1 cellular context compared by ENCODE assay signal in the genomic region with DNA sequence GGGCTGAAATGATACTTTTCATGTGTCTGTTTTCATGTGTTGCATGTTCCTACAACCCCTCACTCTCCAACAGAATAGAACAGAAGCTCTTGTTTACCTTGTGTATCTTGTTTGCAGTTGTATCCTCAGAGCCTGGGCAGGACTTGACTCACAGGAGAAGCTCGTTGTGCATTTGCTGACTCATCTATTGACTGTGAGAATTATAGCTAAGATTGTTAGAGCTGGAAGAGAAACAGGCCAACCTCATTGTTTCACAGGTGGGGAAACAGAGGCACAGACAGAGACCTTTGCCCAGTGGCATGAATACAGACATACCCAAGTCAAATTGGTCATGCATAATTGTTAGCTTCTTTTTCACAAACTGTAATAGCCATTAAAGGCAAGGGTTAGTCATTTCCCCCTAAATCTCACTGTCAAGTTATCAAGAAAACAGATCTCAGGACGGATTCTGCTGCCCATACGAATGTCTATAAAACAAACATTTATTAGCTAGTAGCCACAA.
TF ChIP-seq lines count a peak whose summit lies in the region.

No MANE protein-coding gene starts in this region.

TF ChIP-seq in HepG2, 621 proteins besides CTCF, POLR2A, EP300 and RAD21 (continues in another document):
- TF ChIP-seq SOX5 (CRISPR knock-in tag; IDR thresholded peaks at IDR 0.05; ENCODE audit: borderline replicate concordance) (peak; percentile 63; the same call in 1 of the 2 replicates), NFKBIZ (CRISPR knock-in tag; IDR thresholded peaks at IDR 0.05) (no peak), ZNF501 (CRISPR knock-in tag; IDR thresholded peaks at IDR 0.05) (no peak), ZFYVE20 (CRISPR knock-in tag; IDR thresholded peaks at IDR 0.05; ENCODE audit: borderline replicate concordance, low read depth) (no peak), BRD4 (CRISPR knock-in tag; IDR thresholded peaks at IDR 0.05) (no peak), ZNF816 (CRISPR knock-in tag; IDR thresholded peaks at IDR 0.05; ENCODE audit: borderline replicate concordance) (no peak), ZNF382 (CRISPR knock-in tag; IDR thresholded peaks at IDR 0.05; ENCODE audit: borderline replicate concordance) (no peak), SOX13 (IDR thresholded peaks at IDR 0.05) (no peak), SOX13 (CRISPR knock-in tag; conservative IDR thresholded peaks at IDR 0.05 in 1 of 2, IDR thresholded peaks at IDR 0.05 in 1 of 2) (peak in 1 of 2 experiments; percentile 55; a peak in 2 of 4 replicates), SMAD1 (CRISPR knock-in tag; IDR thresholded peaks at IDR 0.05; ENCODE audit: borderline replicate concordance, low read depth) (no peak), HNF4G (IDR thresholded peaks at IDR 0.05; ENCODE audit: borderline replicate concordance, low read depth, low read length) (no peak), HNF4G (CRISPR knock-in tag; IDR thresholded peaks at IDR 0.05; ENCODE audit: borderline replicate concordance, low read depth) (no peak), SNAI1 (CRISPR knock-in tag; IDR thresholded peaks at IDR 0.05; ENCODE audit: borderline replicate concordance) (no peak), NR1H2 (CRISPR knock-in tag; IDR thresholded peaks at IDR 0.05; ENCODE audit: borderline replicate concordance, low read depth) (no peak), FOXO1 (CRISPR knock-in tag; IDR thresholded peaks at IDR 0.05) (peak; percentile 54; the same call in 1 of the 2 replicates), ZNF335 (CRISPR knock-in tag; IDR thresholded peaks at IDR 0.05) (no peak), HOXA3 (CRISPR knock-in tag; IDR thresholded peaks at IDR 0.05) (no peak), AKAP8 (CRISPR knock-in tag; IDR thresholded peaks at IDR 0.05) (no peak), FOXK1 (CRISPR knock-in tag; IDR thresholded peaks at IDR 0.05; ENCODE audit: borderline replicate concordance, low read depth) (peak; percentile 62; the same call in 1 of the 2 replicates), FOXM1 (CRISPR knock-in tag; IDR thresholded peaks at IDR 0.05) (no peak), SIX4 (CRISPR knock-in tag; IDR thresholded peaks at IDR 0.05) (no peak), SMC3 (IDR thresholded peaks at IDR 0.05; ENCODE audit: low read length) (no peak), SRY (CRISPR knock-in tag; IDR thresholded peaks at IDR 0.05) (no peak), SRSF9 (IDR thresholded peaks at IDR 0.05; ENCODE audit: borderline replicate concordance, insufficient read depth, low read depth, low read length, poor library complexity, severe bottlenecking) (no peak), SOX6 (IDR thresholded peaks at IDR 0.05) (no peak), SOX6 (CRISPR knock-in tag; IDR thresholded peaks at IDR 0.05) (peak; percentile 46; the same call in 1 of the 2 replicates), ADNP (CRISPR knock-in tag; IDR thresholded peaks at IDR 0.05) (no peak), ZZZ3 (CRISPR knock-in tag; IDR thresholded peaks at IDR 0.05; ENCODE audit: borderline replicate concordance) (no peak), HNF4A (CRISPR knock-in tag; IDR thresholded peaks at IDR 0.05) (no peak), NFE2L1 (CRISPR knock-in tag; IDR thresholded peaks at IDR 0.05; ENCODE audit: borderline replicate concordance) (no peak), KLF9 (CRISPR knock-in tag; IDR thresholded peaks at IDR 0.05; ENCODE audit: low read depth) (no peak), MAFK (conservative IDR thresholded peaks at IDR 0.05 in 1 of 2, IDR thresholded peaks at IDR 0.05 in 1 of 2; ENCODE audit: low read length in 2 of 2) (peak; percentile 98), CEBPB (IDR thresholded peaks at IDR 0.05; ENCODE audit: borderline replicate concordance, low read depth, low read length) (no peak), ZNF790 (CRISPR knock-in tag; IDR thresholded peaks at IDR 0.05; ENCODE audit: borderline replicate concordance) (no peak), ZNF652 (CRISPR knock-in tag; IDR thresholded peaks at IDR 0.05; ENCODE audit: borderline replicate concordance, low read depth) (no peak), ZBTB38 (CRISPR knock-in tag; IDR thresholded peaks at IDR 0.05) (no peak), RORA (CRISPR knock-in tag; IDR thresholded peaks at IDR 0.05) (no peak), ZNF546 (CRISPR knock-in tag; conservative IDR thresholded peaks at IDR 0.05) (no peak)
- TF ChIP-seq, protein P1, sequence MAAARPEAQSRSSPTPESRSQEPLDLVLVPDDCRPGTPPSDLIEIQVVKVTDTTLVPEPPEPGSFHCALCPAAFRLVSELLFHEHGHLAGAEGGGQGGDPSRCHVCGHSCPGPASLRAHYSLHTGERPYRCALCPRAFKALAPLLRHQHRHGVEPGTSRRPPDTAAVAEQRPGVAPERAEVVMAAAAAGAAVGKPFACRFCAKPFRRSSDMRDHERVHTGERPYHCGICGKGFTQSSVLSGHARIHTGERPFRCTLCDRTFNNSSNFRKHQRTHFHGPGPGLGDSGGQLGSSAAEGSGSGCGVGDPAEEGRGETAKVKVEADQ (CRISPR knock-in tag; IDR thresholded peaks at IDR 0.05; ENCODE audit: borderline replicate concordance), result no peak
- TF ChIP-seq, protein P2, sequence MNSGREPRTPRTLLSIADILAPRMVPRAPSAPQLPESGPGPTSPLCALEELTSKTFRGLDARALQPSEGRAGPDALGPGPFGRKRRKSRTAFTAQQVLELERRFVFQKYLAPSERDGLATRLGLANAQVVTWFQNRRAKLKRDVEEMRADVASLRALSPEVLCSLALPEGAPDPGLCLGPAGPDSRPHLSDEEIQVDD (CRISPR knock-in tag; IDR thresholded peaks at IDR 0.05; ENCODE audit: borderline replicate concordance), result no peak
- TF ChIP-seq, protein P3, sequence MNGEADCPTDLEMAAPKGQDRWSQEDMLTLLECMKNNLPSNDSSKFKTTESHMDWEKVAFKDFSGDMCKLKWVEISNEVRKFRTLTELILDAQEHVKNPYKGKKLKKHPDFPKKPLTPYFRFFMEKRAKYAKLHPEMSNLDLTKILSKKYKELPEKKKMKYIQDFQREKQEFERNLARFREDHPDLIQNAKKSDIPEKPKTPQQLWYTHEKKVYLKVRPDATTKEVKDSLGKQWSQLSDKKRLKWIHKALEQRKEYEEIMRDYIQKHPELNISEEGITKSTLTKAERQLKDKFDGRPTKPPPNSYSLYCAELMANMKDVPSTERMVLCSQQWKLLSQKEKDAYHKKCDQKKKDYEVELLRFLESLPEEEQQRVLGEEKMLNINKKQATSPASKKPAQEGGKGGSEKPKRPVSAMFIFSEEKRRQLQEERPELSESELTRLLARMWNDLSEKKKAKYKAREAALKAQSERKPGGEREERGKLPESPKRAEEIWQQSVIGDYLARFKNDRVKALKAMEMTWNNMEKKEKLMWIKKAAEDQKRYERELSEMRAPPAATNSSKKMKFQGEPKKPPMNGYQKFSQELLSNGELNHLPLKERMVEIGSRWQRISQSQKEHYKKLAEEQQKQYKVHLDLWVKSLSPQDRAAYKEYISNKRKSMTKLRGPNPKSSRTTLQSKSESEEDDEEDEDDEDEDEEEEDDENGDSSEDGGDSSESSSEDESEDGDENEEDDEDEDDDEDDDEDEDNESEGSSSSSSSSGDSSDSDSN (CRISPR knock-in tag; IDR thresholded peaks at IDR 0.05), result no peak
- TF ChIP-seq, protein P4, sequence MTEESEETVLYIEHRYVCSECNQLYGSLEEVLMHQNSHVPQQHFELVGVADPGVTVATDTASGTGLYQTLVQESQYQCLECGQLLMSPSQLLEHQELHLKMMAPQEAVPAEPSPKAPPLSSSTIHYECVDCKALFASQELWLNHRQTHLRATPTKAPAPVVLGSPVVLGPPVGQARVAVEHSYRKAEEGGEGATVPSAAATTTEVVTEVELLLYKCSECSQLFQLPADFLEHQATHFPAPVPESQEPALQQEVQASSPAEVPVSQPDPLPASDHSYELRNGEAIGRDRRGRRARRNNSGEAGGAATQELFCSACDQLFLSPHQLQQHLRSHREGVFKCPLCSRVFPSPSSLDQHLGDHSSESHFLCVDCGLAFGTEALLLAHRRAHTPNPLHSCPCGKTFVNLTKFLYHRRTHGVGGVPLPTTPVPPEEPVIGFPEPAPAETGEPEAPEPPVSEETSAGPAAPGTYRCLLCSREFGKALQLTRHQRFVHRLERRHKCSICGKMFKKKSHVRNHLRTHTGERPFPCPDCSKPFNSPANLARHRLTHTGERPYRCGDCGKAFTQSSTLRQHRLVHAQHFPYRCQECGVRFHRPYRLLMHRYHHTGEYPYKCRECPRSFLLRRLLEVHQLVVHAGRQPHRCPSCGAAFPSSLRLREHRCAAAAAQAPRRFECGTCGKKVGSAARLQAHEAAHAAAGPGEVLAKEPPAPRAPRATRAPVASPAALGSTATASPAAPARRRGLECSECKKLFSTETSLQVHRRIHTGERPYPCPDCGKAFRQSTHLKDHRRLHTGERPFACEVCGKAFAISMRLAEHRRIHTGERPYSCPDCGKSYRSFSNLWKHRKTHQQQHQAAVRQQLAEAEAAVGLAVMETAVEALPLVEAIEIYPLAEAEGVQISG (CRISPR knock-in tag; IDR thresholded peaks at IDR 0.05), result no peak
- TF ChIP-seq, protein P5, sequence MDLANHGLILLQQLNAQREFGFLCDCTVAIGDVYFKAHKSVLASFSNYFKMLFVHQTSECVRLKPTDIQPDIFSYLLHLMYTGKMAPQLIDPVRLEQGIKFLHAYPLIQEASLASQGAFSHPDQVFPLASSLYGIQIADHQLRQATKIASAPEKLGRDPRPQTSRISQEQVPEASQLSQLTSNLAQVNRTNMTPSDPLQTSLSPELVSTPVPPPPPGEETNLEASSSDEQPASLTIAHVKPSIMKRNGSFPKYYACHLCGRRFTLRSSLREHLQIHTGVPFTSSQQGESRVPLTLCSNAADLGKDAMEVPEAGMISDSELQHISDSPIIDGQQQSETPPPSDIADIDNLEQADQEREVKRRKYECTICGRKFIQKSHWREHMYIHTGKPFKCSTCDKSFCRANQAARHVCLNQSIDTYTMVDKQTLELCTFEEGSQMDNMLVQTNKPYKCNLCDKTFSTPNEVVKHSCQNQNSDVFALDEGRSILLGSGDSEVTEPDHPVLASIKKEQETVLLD (CRISPR knock-in tag; IDR thresholded peaks at IDR 0.05; ENCODE audit: low read depth), result no peak
- TF ChIP-seq, protein P6, sequence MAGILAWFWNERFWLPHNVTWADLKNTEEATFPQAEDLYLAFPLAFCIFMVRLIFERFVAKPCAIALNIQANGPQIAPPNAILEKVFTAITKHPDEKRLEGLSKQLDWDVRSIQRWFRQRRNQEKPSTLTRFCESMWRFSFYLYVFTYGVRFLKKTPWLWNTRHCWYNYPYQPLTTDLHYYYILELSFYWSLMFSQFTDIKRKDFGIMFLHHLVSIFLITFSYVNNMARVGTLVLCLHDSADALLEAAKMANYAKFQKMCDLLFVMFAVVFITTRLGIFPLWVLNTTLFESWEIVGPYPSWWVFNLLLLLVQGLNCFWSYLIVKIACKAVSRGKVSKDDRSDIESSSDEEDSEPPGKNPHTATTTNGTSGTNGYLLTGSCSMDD (CRISPR knock-in tag; IDR thresholded peaks at IDR 0.05), result no peak
- TF ChIP-seq, protein P7, sequence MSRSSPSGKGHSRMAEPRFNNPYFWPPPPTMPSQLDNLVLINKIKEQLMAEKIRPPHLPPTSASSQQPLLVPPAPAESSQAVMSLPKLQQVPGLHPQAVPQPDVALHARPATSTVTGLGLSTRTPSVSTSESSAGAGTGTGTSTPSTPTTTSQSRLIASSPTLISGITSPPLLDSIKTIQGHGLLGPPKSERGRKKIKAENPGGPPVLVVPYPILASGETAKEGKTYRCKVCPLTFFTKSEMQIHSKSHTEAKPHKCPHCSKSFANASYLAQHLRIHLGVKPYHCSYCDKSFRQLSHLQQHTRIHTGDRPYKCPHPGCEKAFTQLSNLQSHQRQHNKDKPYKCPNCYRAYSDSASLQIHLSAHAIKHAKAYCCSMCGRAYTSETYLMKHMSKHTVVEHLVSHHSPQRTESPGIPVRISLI (CRISPR knock-in tag; IDR thresholded peaks at IDR 0.05; ENCODE audit: borderline replicate concordance), result no peak
- TF ChIP-seq, protein P8, sequence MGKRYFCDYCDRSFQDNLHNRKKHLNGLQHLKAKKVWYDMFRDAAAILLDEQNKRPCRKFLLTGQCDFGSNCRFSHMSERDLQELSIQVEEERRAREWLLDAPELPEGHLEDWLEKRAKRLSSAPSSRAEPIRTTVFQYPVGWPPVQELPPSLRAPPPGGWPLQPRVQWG (CRISPR knock-in tag; IDR thresholded peaks at IDR 0.05; ENCODE audit: borderline replicate concordance, low read depth), result no peak
- TF ChIP-seq, protein P9, sequence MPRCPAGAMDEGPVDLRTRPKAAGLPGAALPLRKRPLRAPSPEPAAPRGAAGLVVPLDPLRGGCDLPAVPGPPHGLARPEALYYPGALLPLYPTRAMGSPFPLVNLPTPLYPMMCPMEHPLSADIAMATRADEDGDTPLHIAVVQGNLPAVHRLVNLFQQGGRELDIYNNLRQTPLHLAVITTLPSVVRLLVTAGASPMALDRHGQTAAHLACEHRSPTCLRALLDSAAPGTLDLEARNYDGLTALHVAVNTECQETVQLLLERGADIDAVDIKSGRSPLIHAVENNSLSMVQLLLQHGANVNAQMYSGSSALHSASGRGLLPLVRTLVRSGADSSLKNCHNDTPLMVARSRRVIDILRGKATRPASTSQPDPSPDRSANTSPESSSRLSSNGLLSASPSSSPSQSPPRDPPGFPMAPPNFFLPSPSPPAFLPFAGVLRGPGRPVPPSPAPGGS (CRISPR knock-in tag; IDR thresholded peaks at IDR 0.05), result no peak
- TF ChIP-seq, protein P10, sequence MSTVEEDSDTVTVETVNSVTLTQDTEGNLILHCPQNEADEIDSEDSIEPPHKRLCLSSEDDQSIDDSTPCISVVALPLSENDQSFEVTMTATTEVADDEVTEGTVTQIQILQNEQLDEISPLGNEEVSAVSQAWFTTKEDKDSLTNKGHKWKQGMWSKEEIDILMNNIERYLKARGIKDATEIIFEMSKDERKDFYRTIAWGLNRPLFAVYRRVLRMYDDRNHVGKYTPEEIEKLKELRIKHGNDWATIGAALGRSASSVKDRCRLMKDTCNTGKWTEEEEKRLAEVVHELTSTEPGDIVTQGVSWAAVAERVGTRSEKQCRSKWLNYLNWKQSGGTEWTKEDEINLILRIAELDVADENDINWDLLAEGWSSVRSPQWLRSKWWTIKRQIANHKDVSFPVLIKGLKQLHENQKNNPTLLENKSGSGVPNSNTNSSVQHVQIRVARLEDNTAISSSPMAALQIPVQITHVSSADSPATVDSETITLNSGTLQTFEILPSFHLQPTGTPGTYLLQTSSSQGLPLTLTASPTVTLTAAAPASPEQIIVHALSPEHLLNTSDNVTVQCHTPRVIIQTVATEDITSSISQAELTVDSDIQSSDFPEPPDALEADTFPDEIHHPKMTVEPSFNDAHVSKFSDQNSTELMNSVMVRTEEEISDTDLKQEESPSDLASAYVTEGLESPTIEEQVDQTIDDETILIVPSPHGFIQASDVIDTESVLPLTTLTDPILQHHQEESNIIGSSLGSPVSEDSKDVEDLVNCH (CRISPR knock-in tag; IDR thresholded peaks at IDR 0.05), result no peak
